Comparison of ENCODE assay signal across 19 cellular contexts in genomic region chr16:10708969-10709368, GRCh38. TPM values are rescaled to one million over a fixed set of nuclear protein-coding genes. Genes with fewer than 3 reads are reported as not detected.
A peak's percentile ranks its signal among the peaks of the same experiment; 100 is the strongest.
DNase-seq lines count a peak whose midpoint lies in the region; ATAC-seq and TF ChIP-seq lines count a peak whose summit lies in the region.
"Had no signal": no experiment of that assay in that cellular context is flagged by ENCODE, and none has a peak within 500 bp of the region (broad histone marks: within the 10 kb centered on the region; RNA-seq: fewer than 3 reads in every experiment).

No MANE protein-coding gene starts in this region.

- H3K79me2 ChIP-seq in neural progenitor cell (ENCODE audit: low read depth), result no peaks in the 10 kb centered on the region

- no peaks in the 10 kb centered on the region for H3K9me3 Mint-ChIP-seq in activated CD4-positive, alpha-beta T cell treated with anti-CD3 and anti-CD28 coated beads, Interleukin-2, amount 10 ng/mL, durations not matched to agents 24 days and 14 days
- H3K9me3 Mint-ChIP-seq in neural progenitor cell, result no peaks in the 10 kb centered on the region
- H3K9me3 Mint-ChIP-seq: CD4-positive, CD25-positive, alpha-beta regulatory T cell had no signal

- peak; percentile 54 for DNase-seq in activated CD4-positive, alpha-beta T cell treated with anti-CD3 and anti-CD28 coated beads, Interleukin-2, amount 10 ng/mL, durations not matched to agents 24 days and 14 days
- no peak for DNase-seq in activated CD4-positive, alpha-beta T cell treated with anti-CD3 and anti-CD28 coated beads, Interleukin-2, amount 50 U/mL, for 4 hours
- DNase-seq in SW480 (ENCODE audit: low spot score) (peak; percentile 8), lower lobe of right lung (no peak), neural progenitor cell (ENCODE audit: low spot score) (no peak), gastrocnemius medialis (no peak), NOMO-1 treated with dmso at 0.1 percent for 144 hours (lab: John Stamatoyannopoulos, UW; ENCODE audit: unreplicated experiment) (no peak)
- DNase-seq: AML-193; Calu3; CD4-positive, CD25-positive, alpha-beta regulatory T cell; DMS 273 treated with DMSO at 0.1 percent for 48 hours; H9; IMR-90 had no signal

- no peak overlapping the region for H3K27ac Mint-ChIP-seq in activated CD4-positive, alpha-beta T cell treated with anti-CD3 and anti-CD28 coated beads, Interleukin-2, amount 10 ng/mL, durations not matched to agents 24 days and 14 days
- no peak overlapping the region for H3K27ac Mint-ChIP-seq in neural progenitor cell
- H3K27ac Mint-ChIP-seq: CD4-positive, CD25-positive, alpha-beta regulatory T cell; GM23338; H9 had no signal

- no peaks in the 10 kb centered on the region for H4K20me1 ChIP-seq in neural progenitor cell (ENCODE audit: low read depth)
- H4K20me1 ChIP-seq: BLaER1 had no signal

- H3K4me1 ChIP-seq in lower lobe of right lung (no peaks in the 10 kb centered on the region), neural progenitor cell (no peaks in the 10 kb centered on the region), gastrocnemius medialis (no peaks in the 10 kb centered on the region)
- H3K4me1 ChIP-seq: BLaER1 had no signal

- no peak overlapping the region for H2AFZ ChIP-seq in neural progenitor cell (replicated peaks)
- H2AFZ ChIP-seq: GM23338 had no signal

- H3K4me1 Mint-ChIP-seq in activated CD4-positive, alpha-beta T cell treated with anti-CD3 and anti-CD28 coated beads, Interleukin-2, amount 10 ng/mL, durations not matched to agents 24 days and 14 days, result no peaks in the 10 kb centered on the region
- H3K4me1 Mint-ChIP-seq in neural progenitor cell, result no peaks in the 10 kb centered on the region
- H3K4me1 Mint-ChIP-seq: CD4-positive, CD25-positive, alpha-beta regulatory T cell; GM23338; H9 had no signal

- H3K36me3 ChIP-seq in lower lobe of right lung, result no peaks in the 10 kb centered on the region
- H3K36me3 ChIP-seq in neural progenitor cell, result no peaks in the 10 kb centered on the region
- no peaks in the 10 kb centered on the region for H3K36me3 ChIP-seq in gastrocnemius medialis
- H3K36me3 ChIP-seq: BLaER1 had no signal

- TF ChIP-seq CTCF in lower lobe of right lung (IDR thresholded peaks at IDR 0.05) (no peak), neural progenitor cell (IDR thresholded peaks at IDR 0.05) (no peak), gastrocnemius medialis (IDR thresholded peaks at IDR 0.05 in 4 of 5, conservative IDR thresholded peaks at IDR 0.05 in 1 of 5) (no peak)

- peaks cover 31% of the 10 kb centered on the region for H3F3A ChIP-seq in neural progenitor cell (ENCODE audit: low read depth)

- no peaks in the 10 kb centered on the region for H3K36me3 Mint-ChIP-seq in activated CD4-positive, alpha-beta T cell treated with anti-CD3 and anti-CD28 coated beads, Interleukin-2, amount 10 ng/mL, durations not matched to agents 24 days and 14 days (ENCODE audit: low read depth)
- no peaks in the 10 kb centered on the region for H3K36me3 Mint-ChIP-seq in neural progenitor cell
- H3K36me3 Mint-ChIP-seq: CD4-positive, CD25-positive, alpha-beta regulatory T cell had no signal

- no peaks in the 10 kb centered on the region for H3K27me3 Mint-ChIP-seq in activated CD4-positive, alpha-beta T cell treated with anti-CD3 and anti-CD28 coated beads, Interleukin-2, amount 10 ng/mL, durations not matched to agents 24 days and 14 days
- H3K27me3 Mint-ChIP-seq in neural progenitor cell (ENCODE audit: insufficient read depth, low read depth), result no peaks in the 10 kb centered on the region

- ATAC-seq in esophagus mucosa (peak; percentile 34), lower lobe of right lung (no peak), gastrocnemius medialis (no peak)
- ATAC-seq: GM23338 had no signal

- H3K27ac ChIP-seq in lower lobe of right lung (no peak overlapping the region), neural progenitor cell (no peak overlapping the region), gastrocnemius medialis (no peak overlapping the region)
- H3K27ac ChIP-seq: 22Rv1, BLaER1 had no signal

- intact Hi-C loops in activated CD4-positive, alpha-beta T cell treated with anti-CD3 and anti-CD28 coated beads, Interleukin-2, amount 10 ng/mL, durations not matched to agents 24 days and 14 days (cut with micrococcal nuclease), result no loop called here
- intact Hi-C loops in lower lobe of right lung (cut with DNase I), result no loop called here
- intact Hi-C loops in gastrocnemius medialis (cut with DNase I; ENCODE audit: low total_unique reads), result no loop called here

- H3K4me3 Mint-ChIP-seq in activated CD4-positive, alpha-beta T cell treated with anti-CD3 and anti-CD28 coated beads, Interleukin-2, amount 10 ng/mL, durations not matched to agents 24 days and 14 days, result no peak overlapping the region
- H3K4me3 Mint-ChIP-seq in neural progenitor cell, result no peak overlapping the region
- H3K4me3 Mint-ChIP-seq: CD4-positive, CD25-positive, alpha-beta regulatory T cell; GM23338; H9 had no signal

- no peak overlapping the region for H3K4me2 ChIP-seq in neural progenitor cell
- H3K4me2 ChIP-seq: BLaER1, GM23338 had no signal

- no peak for TF ChIP-seq POLR2A in gastrocnemius medialis (IDR thresholded peaks at IDR 0.05)

- H3K9ac ChIP-seq in neural progenitor cell, result no peak overlapping the region
- H3K9ac ChIP-seq: BLaER1 had no signal

- H3K4me3 ChIP-seq in lower lobe of right lung, result no peak overlapping the region
- no peak overlapping the region for H3K4me3 ChIP-seq in neural progenitor cell
- H3K4me3 ChIP-seq in gastrocnemius medialis, result no peak overlapping the region
- H3K4me3 ChIP-seq: BLaER1, GM23338 had no signal

- in situ Hi-C loops in gastrocnemius medialis (cut with MboI; ENCODE audit: low sequenced_read_pairs in 4 of 4), result no loop called here

- H3K27me3 ChIP-seq in lower lobe of right lung (ENCODE audit: low read depth), result no peaks in the 10 kb centered on the region
- H3K27me3 ChIP-seq in neural progenitor cell, result peaks cover 5% of the 10 kb centered on the region
- H3K27me3 ChIP-seq in gastrocnemius medialis, result peaks cover 0 to 4% (median 0%) of the 10 kb centered on the region in 3 donors
- H3K27me3 ChIP-seq: BLaER1 had no signal

- H3K9me3 ChIP-seq in lower lobe of right lung, result no peaks in the 10 kb centered on the region
- H3K9me3 ChIP-seq in neural progenitor cell (ENCODE audit: low read depth), result no peaks in the 10 kb centered on the region
- H3K9me3 ChIP-seq in gastrocnemius medialis, result peaks cover 0 to 2% (median 0%) of the 10 kb centered on the region in 3 donors

RNA-seq across cellular contexts. Expression of gene TEKT5, which starts 14.2 kb away (rescaled TPM):
- not detected in 2 replicates for total RNA-seq in activated CD4-positive, alpha-beta T cell treated with anti-CD3 and anti-CD28 coated beads, Interleukin-2, amount 10 ng/mL, durations not matched to agents 24 days and 14 days
- total RNA-seq in esophagus mucosa, result not detected
- not detected for total RNA-seq in lower lobe of right lung
- total RNA-seq in neural progenitor cell (ENCODE audit: low replicate concordance), result 0.07 and 0.50 TPM in 2 replicates
- total RNA-seq in gastrocnemius medialis, result not detected
- total RNA-seq: Calu3; CD4-positive, CD25-positive, alpha-beta regulatory T cell; Daoy; HT-29; IMR-90 had no signal

RNA-seq across cellular contexts. Expression of gene NUBP1, which starts 34.7 kb away (rescaled TPM):
- 38.6 and 39.5 TPM in 2 replicates for total RNA-seq in activated CD4-positive, alpha-beta T cell treated with anti-CD3 and anti-CD28 coated beads, Interleukin-2, amount 10 ng/mL, durations not matched to agents 24 days and 14 days
- total RNA-seq in esophagus mucosa, result 21.5 TPM
- total RNA-seq in lower lobe of right lung, result 37.7 TPM
- total RNA-seq in neural progenitor cell (ENCODE audit: low replicate concordance), result 21.6 and 22.8 TPM in 2 replicates
- total RNA-seq in gastrocnemius medialis, result 10 to 100 TPM; 19.2 to 38.5 (median 26.9) TPM

Comparison
In these comparisons a context has a peak if more than half of its experiments do, and no peak if none do; other contexts are left out.
1. DNase-seq: peak in activated CD4-positive, alpha-beta T cell treated with anti-CD3 and anti-CD28 coated beads, Interleukin-2, amount 10 ng/mL, durations not matched to agents 24 days and 14 days (single experiment) and SW480 (single experiment); none in activated CD4-positive, alpha-beta T cell treated with anti-CD3 and anti-CD28 coated beads, Interleukin-2, amount 50 U/mL, for 4 hours (0 of 2), lower lobe of right lung (single experiment), neural progenitor cell (single experiment), gastrocnemius medialis (0 of 2) and NOMO-1 treated with dmso at 0.1 percent for 144 hours (single experiment).